Comparison of ENCODE assay signal across 9 cellular contexts in the genomic region with DNA sequence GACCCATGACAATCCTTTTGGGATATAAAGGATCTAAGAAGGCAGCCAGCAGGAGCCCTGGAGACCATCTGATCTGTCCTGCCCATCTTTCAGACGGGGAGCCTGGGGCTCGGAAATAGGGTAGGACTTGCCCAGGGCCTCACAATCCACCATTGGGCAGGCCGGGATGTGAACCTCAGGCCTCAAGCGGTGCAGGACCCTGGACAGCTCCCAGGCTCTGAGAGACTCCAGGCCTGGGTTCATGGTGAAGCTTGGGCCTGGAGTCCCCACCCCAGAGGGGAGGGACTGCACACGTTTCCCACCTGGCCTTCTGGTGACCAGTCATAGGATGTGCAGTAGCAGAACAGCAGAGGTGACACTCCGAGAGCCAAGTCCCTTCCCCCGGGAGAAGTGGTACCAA. TPM values are rescaled to one million over a fixed set of nuclear protein-coding genes. Genes with fewer than 3 reads are reported as not detected.
DNase-seq lines count a peak whose midpoint lies in the region; ATAC-seq and TF ChIP-seq lines count a peak whose summit lies in the region.
"Had no signal": no experiment of that assay in that cellular context is flagged by ENCODE, and none has a peak within 500 bp of the region (broad histone marks: within the 10 kb centered on the region; RNA-seq: fewer than 3 reads in every experiment).

No MANE protein-coding gene starts in this region.

- no peak overlapping the region for H3K27ac ChIP-seq in left lung
- H3K27ac ChIP-seq: body of pancreas had no signal

- H3K27ac Mint-ChIP-seq in activated naive CD8-positive, alpha-beta T cell treated with anti-CD3 and anti-CD28 coated beads for 36 hours: no peak overlapping the region

- no peak for TF ChIP-seq CTCF in left lung (IDR thresholded peaks at IDR 0.05)

- H3K4me1 ChIP-seq in left lung: no peaks in the 10 kb centered on the region
- H3K4me1 ChIP-seq: body of pancreas had no signal

- intact Hi-C loops in left lung (cut with DNase I): no loop called here

- no peak overlapping the region for H3K4me3 Mint-ChIP-seq in activated naive CD8-positive, alpha-beta T cell treated with anti-CD3 and anti-CD28 coated beads for 36 hours

- no peaks in the 10 kb centered on the region for H3K9me3 ChIP-seq in left lung
- H3K9me3 ChIP-seq: body of pancreas had no signal

- peak; percentile 42 for DNase-seq in Daoy (ENCODE audit: low read depth)
- DNase-seq in KG1 (lab: John Stamatoyannopoulos, UW): peak; percentile 19
- peak; percentile 37 for DNase-seq in activated naive CD8-positive, alpha-beta T cell treated with anti-CD3 and anti-CD28 coated beads for 36 hours
- DNase-seq in left lung: no peak
- DNase-seq in NCI-H2227 (lab: John Stamatoyannopoulos, UW; ENCODE audit: unreplicated experiment): no peak
- no peak for DNase-seq in SIG-M5 (lab: John Stamatoyannopoulos, UW)
- no peak for DNase-seq in NCI-H2107 (lab: John Stamatoyannopoulos, UW)

- H3K36me3 ChIP-seq in left lung: no peaks in the 10 kb centered on the region

- peak; percentile 74 for ATAC-seq in left lung
- ATAC-seq in GM19455 (IDR thresholded peaks at IDR 0.05; ENCODE audit: unreplicated experiment): no peak
- ATAC-seq: body of pancreas had no signal

- no peaks in the 10 kb centered on the region for H3K9me3 Mint-ChIP-seq in activated naive CD8-positive, alpha-beta T cell treated with anti-CD3 and anti-CD28 coated beads for 36 hours

- H3K27me3 Mint-ChIP-seq in activated naive CD8-positive, alpha-beta T cell treated with anti-CD3 and anti-CD28 coated beads for 36 hours: peaks cover 33% of the 10 kb centered on the region

- H3K4me3 ChIP-seq in left lung: no peak overlapping the region
- H3K4me3 ChIP-seq: body of pancreas had no signal

- peaks cover 7% of the 10 kb centered on the region for H3K4me1 Mint-ChIP-seq in activated naive CD8-positive, alpha-beta T cell treated with anti-CD3 and anti-CD28 coated beads for 36 hours

- no peaks in the 10 kb centered on the region for H3K36me3 Mint-ChIP-seq in activated naive CD8-positive, alpha-beta T cell treated with anti-CD3 and anti-CD28 coated beads for 36 hours

- peaks cover 0 to 32% of the 10 kb centered on the region in 2 donors for H3K27me3 ChIP-seq in left lung
- H3K27me3 ChIP-seq: body of pancreas had no signal

RNA-seq across cellular contexts. Expression of a gene that starts 36.6 kb away (rescaled TPM):
- total RNA-seq in Daoy (2014; rRNA removed; shearing (Covaris generic)): 12.3 and 34.2 TPM in 2 replicates
- total RNA-seq in activated naive CD8-positive, alpha-beta T cell treated with anti-CD3 and anti-CD28 coated beads for 36 hours: 10 to 100 TPM; 82.3 to 89.0 TPM
- total RNA-seq in left lung: 100 to 1,000 TPM in 1 of 2 donors, 10 to 100 TPM in 1; 73.7 to 112 TPM

Comparison
In these comparisons a context has a peak if more than half of its experiments do, and no peak if none do; other contexts are left out.
1. DNase-seq: peak in Daoy (single experiment), KG1 (single experiment) and activated naive CD8-positive, alpha-beta T cell treated with anti-CD3 and anti-CD28 coated beads for 36 hours (single experiment); none in left lung (0 of 2), NCI-H2227 (single experiment), SIG-M5 (single experiment) and NCI-H2107 (single experiment).